21 cellular contexts compared by ENCODE assay signal in genomic region chr2:66490588-66491001, GRCh38. TPM values are rescaled to one million over a fixed set of nuclear protein-coding genes. Genes with fewer than 3 reads are reported as not detected.
A peak's percentile ranks its signal among the peaks of the same experiment; 100 is the strongest.
DNase-seq lines count a peak whose midpoint lies in the region; ATAC-seq, FAIRE-seq and TF ChIP-seq lines count a peak whose summit lies in the region.
"Had no signal": no experiment of that assay in that cellular context is flagged by ENCODE, and none has a peak within 500 bp of the region (broad histone marks: within the 10 kb centered on the region; RNA-seq: fewer than 3 reads in every experiment).

No MANE protein-coding gene starts in this region.

- H3K79me2 ChIP-seq in K562 (ENCODE audit: control insufficient read depth, insufficient read depth, low read length) = no peaks in the 10 kb centered on the region; the same call in 2 of the 3 replicates

- 0% methylated on average over 3 of the region's 3 CpGs for WGBS in K562 (ENCODE audit: insufficient coverage, low coverage, missing lambda C conversion rate)

- POLR2A ChIA-PET in K562 (lab: Yijun Ruan, JAX) = interaction anchor here (0.7 to 0.9 kb wide), 2 partner anchors 15 to 69 kb away, joined by 3 to 5 read pairs; no protein-coding TSS in a partner anchor

- H3K9me3 Mint-ChIP-seq in mesothelial cell of epicardium = peaks cover 6% of the 10 kb centered on the region
- H3K9me3 Mint-ChIP-seq: activated B cell treated with CpG ODN at 0.5 μM for 24 hours, neural crest cell had no signal

- no peak overlapping the region for H3K4me3 ChIP-seq in K562
- H3K4me3 ChIP-seq: hepatocyte had no signal

- no peaks in the 10 kb centered on the region for H4K20me1 ChIP-seq in K562 (replicated peaks; ENCODE audit: control insufficient read depth, insufficient read depth, low read length)

- CTCF ChIA-PET in K562 (lab: Yijun Ruan, JAX; ENCODE audit: low intra/inter-chr PET ratio) = no interaction called here

- peaks cover 41% of the 10 kb centered on the region for H3K36me3 Mint-ChIP-seq in mesothelial cell of epicardium
- H3K36me3 Mint-ChIP-seq: stimulated activated memory B cell treated with anti-CD40 and anti-IgM and Interleukin-4, amounts not matched to agents 10 μg/mL and 1 μg/mL and 100 μg/mL, for 72 hours had no signal

- TF ChIP-seq POLR2A in K562 (conservative IDR thresholded peaks at IDR 0.05) = no peak

- peaks cover 6 to 45% of the 10 kb centered on the region in 2 experiments; a peak in 4 of 5 replicates for H3K4me1 ChIP-seq in K562 (replicated peaks in 1 of 2; ENCODE audit: control insufficient read depth in 2 of 2, insufficient read depth in 2 of 2, low read length in 2 of 2)

- peak overlapping the region; percentile 49; the same call in 2 of the 3 replicates for H3K27ac ChIP-seq in K562 (ENCODE audit: extremely low read depth, low read depth, low read length)
- H3K27ac ChIP-seq: hepatocyte had no signal

- H3K9me1 ChIP-seq in K562 (ENCODE audit: control insufficient read depth, insufficient read depth, low read length) = no peaks in the 10 kb centered on the region

- no TSS peak for BruUV-seq in K562 (replicated peaks; lab: Mats Ljungman, UMichigan)

- TF ChIP-seq CTCF in K562 (IDR thresholded peaks at IDR 0.05 in 2 of 3, conservative IDR thresholded peaks at IDR 0.05 in 1 of 3; ENCODE audit: insufficient read depth in 2 of 3, low read depth in 1 of 3, low read length in 3 of 3) (no peak), mesothelial cell of epicardium (IDR thresholded peaks at IDR 0.05; ENCODE audit: unreplicated experiment) (no peak)

- peak; percentile 71 for ATAC-seq in K562
- ATAC-seq: sciatic nerve; stimulated activated memory B cell treated with anti-CD40 and anti-IgM and Interleukin-4, amounts not matched to agents 10 μg/mL and 1 μg/mL and 100 μg/mL, for 72 hours had no signal

- H3K4me2 ChIP-seq in K562 (ENCODE audit: insufficient read depth, low read length) = peak overlapping the region; percentile 40
- H3K4me2 ChIP-seq: hepatocyte had no signal

- H3K27me3 ChIP-seq in K562 (ENCODE audit: control insufficient read depth in 2 of 2, insufficient read depth in 2 of 2, low read length in 2 of 2) = no peaks in the 10 kb centered on the region
- H3K27me3 ChIP-seq: hepatocyte had no signal

- no peak overlapping the region for H3K4me3 Mint-ChIP-seq in mesothelial cell of epicardium
- H3K4me3 Mint-ChIP-seq: activated B cell treated with CpG ODN at 0.5 μM for 24 hours; stimulated activated memory B cell treated with anti-CD40 and anti-IgM and Interleukin-4, amounts not matched to agents 10 μg/mL and 1 μg/mL and 100 μg/mL, for 72 hours had no signal

- in situ Hi-C loops in K562 (cut with MboI) = no loop called here

- TF ChIP-seq EP300 in K562 (IDR thresholded peaks at IDR 0.05; ENCODE audit: low read length) = peak; percentile 40; the same call in 1 of the 2 replicates

- H3K27me3 Mint-ChIP-seq in mesothelial cell of epicardium (ENCODE audit: low read depth) = no peaks in the 10 kb centered on the region
- H3K27me3 Mint-ChIP-seq: activated B cell treated with CpG ODN at 0.5 μM for 24 hours had no signal

- H3K27ac Mint-ChIP-seq in mesothelial cell of epicardium = peak overlapping the region; percentile 68
- H3K27ac Mint-ChIP-seq: activated B cell treated with CpG ODN at 0.5 μM for 24 hours; stimulated activated memory B cell treated with anti-CD40 and anti-IgM and Interleukin-4, amounts not matched to agents 10 μg/mL and 1 μg/mL and 100 μg/mL, for 72 hours had no signal

- DNase-seq in HCEC 1CT = peak; percentile 21
- DNase-seq in NCI-H748 treated with DMSO at 0.1 percent for 48 hours (lab: John Stamatoyannopoulos, UW) = peak; percentile 15
- DNase-seq in K562 (ENCODE audit: extremely low read depth in 1 of 4, low spot score in 3 of 4) = peak in 2 of 4 experiments; percentile 15 to 56
- DNase-seq in mesothelial cell of epicardium (ENCODE audit: low spot score in 2 of 2, unreplicated experiment in 2 of 2) = no peak
- no peak for DNase-seq in NOMO-1 treated with DMSO at 0.1 percent for 48 hours (lab: John Stamatoyannopoulos, UW; ENCODE audit: unreplicated experiment)
- DNase-seq in stimulated activated CD4-positive, alpha-beta T cell treated with anti-CD3 and anti-CD28 coated beads, Interleukin-1b, Interleukin-23, amount 100 ng/mL, for 48 hours = no peak
- DNase-seq in stimulated activated CD4-positive, alpha-beta T cell treated with anti-CD3 and anti-CD28 coated beads, Interleukin-4, amount 100 ng/mL, for 1 hour = no peak
- DNase-seq: activated B cell treated with CpG ODN at 0.5 μM for 24 hours; activated CD8-positive, alpha-beta memory T cell treated with anti-CD3 and anti-CD28 coated beads, Interleukin-2, amount 50 U/mL, for 48 hours; activated naive CD4-positive, alpha-beta T cell treated with anti-CD3 and anti-CD28 coated beads, Interleukin-2, amount 50 U/mL, for 16 hours; C1 segment of cervical spinal cord; erythroblast; MM.1S; NCI-H2081 treated with DMSO at 0.1 percent for 48 hours; NK-92 treated with Interleukin-12 subunit alpha and Interleukin-12 subunit beta, amount 100 ng/mL, for 24 hours; trophoblast cell had no signal

- H3K9ac ChIP-seq in K562 (ENCODE audit: insufficient read depth in 1 of 2, low read depth in 2 of 2, low read length in 2 of 2) = peak overlapping the region in 1 of 2 experiments; percentile 13; a peak in 1 of 4 replicates

- FAIRE-seq in K562 (lab: Jason Lieb, UNC) = no peak
- FAIRE-seq: GM12891 had no signal

- H3K36me3 ChIP-seq in K562 (ENCODE audit: control insufficient read depth, insufficient read depth, low read length) = no peaks in the 10 kb centered on the region; the same call in 2 of the 3 replicates

- no peak for TF ChIP-seq RAD21 in K562 (CRISPR knock-in tag; conservative IDR thresholded peaks at IDR 0.05 in 1 of 2, IDR thresholded peaks at IDR 0.05 in 1 of 2)

- no peaks in the 10 kb centered on the region for H3K9me3 ChIP-seq in K562 (replicated peaks; ENCODE audit: control insufficient read depth, insufficient read depth, low read depth, low read length)

- intact Hi-C loops in K562 (cut with micrococcal nuclease) = no loop called here

- peak overlapping the region; percentile 84 for H2AFZ ChIP-seq in K562 (ENCODE audit: low read depth, low read length)
- H2AFZ ChIP-seq: hepatocyte had no signal

- H3K4me1 Mint-ChIP-seq in mesothelial cell of epicardium = peaks cover 71% of the 10 kb centered on the region
- H3K4me1 Mint-ChIP-seq: activated B cell treated with CpG ODN at 0.5 μM for 24 hours; stimulated activated memory B cell treated with anti-CD40 and anti-IgM and Interleukin-4, amounts not matched to agents 10 μg/mL and 1 μg/mL and 100 μg/mL, for 72 hours had no signal

TF ChIP-seq in K562, 482 proteins besides CTCF, POLR2A, EP300 and RAD21 (continues in another document):
- TF ChIP-seq MYNN (IDR thresholded peaks at IDR 0.05) (peak; percentile 13; the same call in 1 of the 2 replicates), MYNN (CRISPR knock-in tag; IDR thresholded peaks at IDR 0.05) (no peak), HOMEZ (CRISPR knock-in tag; IDR thresholded peaks at IDR 0.05) (no peak)

RNA-seq across cellular contexts. Expression of gene MEIS1, which starts 55.7 kb away (rescaled TPM):
- total RNA-seq in K562 (2011; cell fraction: chromatin; rRNA removed; ENCODE audit: low replicate concordance) = 13.6 and 52.6 TPM in 2 replicates
- 11.7 and 15.3 TPM in 2 replicates for total RNA-seq in K562 (2011; cell fraction: nucleolus; rRNA removed)
- total RNA-seq in K562 (2011; cell fraction: nucleoplasm; rRNA removed) = 23.2 and 31.9 TPM in 2 replicates
- 5.6 and 7.1 TPM in 2 replicates for total RNA-seq in K562 (2014; rRNA removed)
- total RNA-seq in K562 (2014; rRNA removed; fragmentation: Illumina TruSeq; extraction: Trizol) = 5.9 and 8.0 TPM in 2 replicates
- 7.1 and 7.5 TPM in 2 replicates for total RNA-seq in K562 (2015; rRNA removed; fragmentation: Illumina TruSeq; extraction: Trizol)
- total RNA-seq in K562 (2021) = 8.7 and 9.0 TPM in 2 replicates
- polyA plus RNA-seq in K562 (2011; rRNA removed) = 4.7 and 6.7 TPM in 2 replicates
- 3.0 and 4.7 TPM in 2 replicates for polyA plus RNA-seq in K562 (2011; cell fraction: cytosol; rRNA removed)
- 13.1 and 17.8 TPM in 2 replicates for polyA plus RNA-seq in K562 (2011; cell fraction: nucleus; rRNA removed)
- polyA plus RNA-seq in K562 (2012) = 4.0 and 4.8 TPM in 2 replicates
- polyA plus RNA-seq in K562 (2014; fragmentation: Illumina TruSeq; extraction: Trizol) = 3.5 and 3.9 TPM in 2 replicates
- 1 to 10 TPM; 2.3 to 6.7 TPM for polyA plus RNA-seq in K562 (2014; fragmentation: Nextera tagmentation; extraction: Ambion mirVana)
- polyA plus RNA-seq in K562 (2014; rRNA removed) = 4.7 and 8.1 TPM in 2 replicates
- 18.2 and 28.5 TPM in 2 replicates for polyA minus RNA-seq in K562 (2011; rRNA and poly(A)+ RNA removed)
- polyA minus RNA-seq in K562 (2011; cell fraction: cytosol; rRNA and poly(A)+ RNA removed) = 4.7 and 5.2 TPM in 2 replicates
- 19.8 and 25.3 TPM in 2 replicates for polyA minus RNA-seq in K562 (2011; cell fraction: nucleus; rRNA and poly(A)+ RNA removed)
- total RNA-seq in mesothelial cell of epicardium = 305 to 324 TPM (median 317 TPM) in 3 replicates
- total RNA-seq: activated B cell treated with CpG ODN at 0.5 μM for 24 hours had no signal

Comparison
In these comparisons a context has a peak if more than half of its experiments do, and no peak if none do; other contexts are left out.
1. DNase-seq: peak in HCEC 1CT (single experiment) and NCI-H748 treated with DMSO at 0.1 percent for 48 hours (single experiment); none in mesothelial cell of epicardium (0 of 2), NOMO-1 treated with DMSO at 0.1 percent for 48 hours (single experiment), stimulated activated CD4-positive, alpha-beta T cell treated with anti-CD3 and anti-CD28 coated beads, Interleukin-1b, Interleukin-23, amount 100 ng/mL, for 48 hours (single experiment) and stimulated activated CD4-positive, alpha-beta T cell treated with anti-CD3 and anti-CD28 coated beads, Interleukin-4, amount 100 ng/mL, for 1 hour (single experiment).